In the genomic region with DNA sequence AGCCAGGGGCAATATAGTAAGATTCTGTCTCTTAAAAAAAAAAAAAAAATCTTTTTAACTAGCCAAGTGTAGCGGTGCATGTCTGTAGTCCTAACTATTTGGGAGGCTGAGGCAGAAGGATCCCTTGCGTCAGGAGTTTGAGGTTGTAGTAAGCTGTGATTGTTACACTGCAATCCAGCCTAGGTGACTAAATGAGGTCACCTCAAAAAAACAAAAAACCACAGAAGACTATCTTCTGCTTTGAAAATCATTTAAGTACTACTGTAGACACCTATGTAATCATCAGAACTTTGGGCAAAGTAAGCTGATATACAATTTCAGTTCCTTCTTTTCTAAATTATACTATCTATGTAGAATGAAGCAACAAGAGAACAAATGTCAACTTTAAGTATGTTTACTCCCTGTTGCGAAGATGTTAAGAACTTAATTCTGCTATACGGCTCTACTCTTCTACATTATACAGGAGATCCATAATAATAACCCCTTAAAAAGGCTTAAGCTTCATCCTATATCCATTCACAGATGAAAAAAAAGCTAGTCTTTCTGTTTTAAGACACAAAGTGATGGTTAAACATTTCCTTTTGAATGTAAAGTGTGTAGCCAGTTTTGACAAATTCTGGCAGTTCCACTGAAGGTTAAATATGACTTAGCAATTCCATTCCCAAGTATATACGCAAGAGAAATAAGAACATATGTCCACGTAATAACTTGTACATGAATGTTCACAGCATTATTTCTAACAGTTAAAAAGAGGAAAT, we compare ENCODE assay signal across 12 cellular contexts. TPM values are rescaled to one million over a fixed set of nuclear protein-coding genes. Genes with fewer than 3 reads are reported as not detected.
DNase-seq lines count a peak whose midpoint lies in the region; ATAC-seq and TF ChIP-seq lines count a peak whose summit lies in the region.
"Had no signal": no experiment of that assay in that cellular context is flagged by ENCODE, and none has a peak within 500 bp of the region (broad histone marks: within the 10 kb centered on the region; RNA-seq: fewer than 3 reads in every experiment).

No MANE protein-coding gene starts in this region.

- no peak overlapping the region for H3K9ac ChIP-seq in colonic mucosa (ENCODE audit: low read depth in 2 of 2, low read length in 2 of 2)

- H3K36me3 ChIP-seq in colonic mucosa, result no peaks in the 10 kb centered on the region
- H3K36me3 ChIP-seq: Peyer's patch had no signal

- H3K4me1 ChIP-seq in colonic mucosa, result no peaks in the 10 kb centered on the region
- H3K4me1 ChIP-seq: Peyer's patch had no signal

- H3K4me3 ChIP-seq in colonic mucosa, result no peak overlapping the region
- H3K4me3 ChIP-seq: Peyer's patch had no signal

- no peaks in the 10 kb centered on the region for H3K9me3 ChIP-seq in colonic mucosa
- H3K9me3 ChIP-seq: Peyer's patch had no signal

- DNase-seq in GM13976 (ENCODE audit: low spot score), result peak; percentile 45
- DNase-seq in NK-92 (lab: John Stamatoyannopoulos, UW; ENCODE audit: unreplicated experiment), result no peak
- DNase-seq in kidney tubule cell (ENCODE audit: low spot score), result no peak
- no peak for DNase-seq in colonic mucosa
- DNase-seq in OCI-M1 (lab: John Stamatoyannopoulos, UW), result no peak
- DNase-seq: CD8-positive, alpha-beta memory T cell; H7; Peyer's patch had no signal

- ATAC-seq in GM19351 (IDR thresholded peaks at IDR 0.05; ENCODE audit: unreplicated experiment) (peak; percentile 99), HG02852 (IDR thresholded peaks at IDR 0.05; ENCODE audit: unreplicated experiment) (peak; percentile 96), HG03571 (IDR thresholded peaks at IDR 0.05; ENCODE audit: unreplicated experiment) (peak; percentile 97)

- intact Hi-C loops in colonic mucosa (cut with DNase I), result no loop called here

- no peaks in the 10 kb centered on the region for H3K27me3 ChIP-seq in colonic mucosa
- H3K27me3 ChIP-seq: Peyer's patch had no signal

- in situ Hi-C loops in GM13976 (cut with MboI; ENCODE audit: low sequenced_read_pairs, unreplicated experiment), result no loop called here

- no peak overlapping the region for H3K27ac ChIP-seq in colonic mucosa
- H3K27ac ChIP-seq: Peyer's patch had no signal

- no peak for TF ChIP-seq CTCF in GM13976 (IDR thresholded peaks at IDR 0.05; ENCODE audit: borderline replicate concordance, control extremely low read depth, extremely low read depth, insufficient read depth, missing control alignments)
- TF ChIP-seq CTCF in colonic mucosa (IDR thresholded peaks at IDR 0.05), result no peak

RNA-seq across cellular contexts. Expression of a gene that starts 15.2 kb away (rescaled TPM):
- total RNA-seq in colonic mucosa, result not detected
- total RNA-seq: MCF 10A, Peyer's patch had no signal
